ENCODE assay signal across 28 cellular contexts in genomic region chr2:134936691-134937090, GRCh38.
"Had no signal": no experiment of that assay in that cellular context is flagged by ENCODE, and none has a peak within 500 bp of the region (broad histone marks: within the 10 kb centered on the region; RNA-seq: fewer than 3 reads in every experiment).

No MANE protein-coding gene starts in this region.

- ATAC-seq: activated CD4-positive, alpha-beta T cell treated with anti-CD3 and anti-CD28 coated beads for 36 hours; foreskin keratinocyte; heart right ventricle; left cardiac atrium; left ventricle myocardium superior; naive thymus-derived CD8-positive, alpha-beta T cell; stimulated activated memory B cell treated with anti-CD40 and anti-IgM and Interleukin-4, amounts not matched to agents 10 μg/mL and 1 μg/mL and 100 μg/mL, for 72 hours; stimulated activated naive CD8-positive, alpha-beta T cell treated with anti-CD3 and anti-CD28 coated beads, Interleukin-15, amount 100 ng/mL, for 72 hours had no signal

- H3K4me3 ChIP-seq: ascending aorta, esophagus muscularis mucosa, heart right ventricle, neural progenitor cell, sigmoid colon, thyroid gland had no signal

- H3K9me3 ChIP-seq: ascending aorta, esophagus muscularis mucosa, heart right ventricle, sigmoid colon, thyroid gland had no signal

- H3K27me3 ChIP-seq: ascending aorta, esophagus muscularis mucosa, foreskin keratinocyte, heart right ventricle, neural progenitor cell, sigmoid colon, thyroid gland had no signal

- H3K27ac Mint-ChIP-seq: activated CD4-positive, alpha-beta T cell treated with anti-CD3 and anti-CD28 coated beads for 36 hours; activated naive CD8-positive, alpha-beta T cell treated with anti-CD3 and anti-CD28 coated beads, Interleukin-2, amount 10 ng/mL, durations not matched to agents 7 days and 5 days; dendritic cell treated with granulocyte-macrophage colony-stimulating factor and Interleukin-4, amounts not matched to agents 40 ng/mL and 50 ng/mL, for 4 days; neural progenitor cell; stimulated activated memory B cell treated with anti-CD40 and anti-IgM and Interleukin-4, amounts not matched to agents 10 μg/mL and 1 μg/mL and 100 μg/mL, for 72 hours; stimulated activated naive CD8-positive, alpha-beta T cell treated with anti-CD3 and anti-CD28 coated beads, Interleukin-15, amount 100 ng/mL, for 72 hours had no signal

- H3K4me1 ChIP-seq: neural progenitor cell had no signal

- DNase-seq: activated CD4-positive, alpha-beta T cell treated with anti-CD3 and anti-CD28 coated beads for 36 hours; activated CD4-positive, alpha-beta T cell treated with anti-CD3 and anti-CD28 coated beads, Interleukin-2, amount 50 U/mL, for 4 hours; activated CD4-positive, CD25-positive, alpha-beta regulatory T cell; activated CD8-positive, alpha-beta memory T cell treated with anti-CD3 and anti-CD28 coated beads, Interleukin-2, amount 50 U/mL, for 48 hours; activated gamma-delta T cell; activated naive CD4-positive, alpha-beta T cell treated with anti-CD3 and anti-CD28 coated beads, Interleukin-2, amount 10 ng/mL, durations not matched to agents 7 days and 5 days; activated naive CD8-positive, alpha-beta T cell treated with anti-CD3 and anti-CD28 coated beads, Interleukin-2, amount 10 ng/mL, durations not matched to agents 7 days and 5 days; activated T-cell treated with anti-CD3 and anti-CD28 coated beads, Interleukin-2, amount 50 U/mL, for 24 hours; caudate nucleus; foreskin keratinocyte; heart right ventricle; islet precursor cell; left cardiac atrium; left ventricle myocardium superior; naive thymus-derived CD8-positive, alpha-beta T cell; occipital lobe; retina; sigmoid colon; small intestine; stimulated activated CD4-positive, alpha-beta T cell treated with anti-CD3 and anti-CD28 coated beads, Interleukin-4, amount 100 ng/mL, for 24 hours; stimulated activated naive CD8-positive, alpha-beta T cell treated with anti-CD3 and anti-CD28 coated beads, Interleukin-15, amount 100 ng/mL, for 72 hours; T-helper 2 cell; thyroid gland had no signal

- H3K4me3 Mint-ChIP-seq: activated CD4-positive, alpha-beta T cell treated with anti-CD3 and anti-CD28 coated beads for 36 hours; activated naive CD4-positive, alpha-beta T cell treated with anti-CD3 and anti-CD28 coated beads, Interleukin-2, amount 10 ng/mL, durations not matched to agents 7 days and 5 days; activated naive CD8-positive, alpha-beta T cell treated with anti-CD3 and anti-CD28 coated beads, Interleukin-2, amount 10 ng/mL, durations not matched to agents 7 days and 5 days; activated T-cell treated with anti-CD3 and anti-CD28 coated beads, Interleukin-2, amount 50 U/mL, for 24 hours; dendritic cell treated with granulocyte-macrophage colony-stimulating factor and Interleukin-4, amounts not matched to agents 40 ng/mL and 50 ng/mL, for 4 days; neural progenitor cell; stimulated activated memory B cell treated with anti-CD40 and anti-IgM and Interleukin-4, amounts not matched to agents 10 μg/mL and 1 μg/mL and 100 μg/mL, for 72 hours; stimulated activated naive CD8-positive, alpha-beta T cell treated with anti-CD3 and anti-CD28 coated beads, Interleukin-15, amount 100 ng/mL, for 72 hours had no signal

- H3K9me3 Mint-ChIP-seq: activated naive CD4-positive, alpha-beta T cell treated with anti-CD3 and anti-CD28 coated beads, Interleukin-2, amount 10 ng/mL, durations not matched to agents 7 days and 5 days; activated naive CD8-positive, alpha-beta T cell treated with anti-CD3 and anti-CD28 coated beads, Interleukin-2, amount 10 ng/mL, durations not matched to agents 7 days and 5 days; activated T-cell treated with anti-CD3 and anti-CD28 coated beads, Interleukin-2, amount 50 U/mL, for 24 hours; dendritic cell treated with granulocyte-macrophage colony-stimulating factor and Interleukin-4, amounts not matched to agents 40 ng/mL and 50 ng/mL, for 4 days; naive thymus-derived CD8-positive, alpha-beta T cell; neural progenitor cell; stimulated activated memory B cell treated with anti-CD40 and anti-IgM and Interleukin-4, amounts not matched to agents 10 μg/mL and 1 μg/mL and 100 μg/mL, for 72 hours; stimulated activated naive CD8-positive, alpha-beta T cell treated with anti-CD3 and anti-CD28 coated beads, Interleukin-15, amount 100 ng/mL, for 72 hours had no signal

- H3K27ac ChIP-seq: ascending aorta, esophagus muscularis mucosa, foreskin keratinocyte, heart right ventricle, neural progenitor cell, sigmoid colon, thyroid gland had no signal

- H3K27me3 Mint-ChIP-seq: activated CD4-positive, alpha-beta T cell treated with anti-CD3 and anti-CD28 coated beads for 36 hours; activated naive CD4-positive, alpha-beta T cell treated with anti-CD3 and anti-CD28 coated beads, Interleukin-2, amount 10 ng/mL, durations not matched to agents 7 days and 5 days; activated naive CD8-positive, alpha-beta T cell treated with anti-CD3 and anti-CD28 coated beads, Interleukin-2, amount 10 ng/mL, durations not matched to agents 7 days and 5 days; activated T-cell treated with anti-CD3 and anti-CD28 coated beads, Interleukin-2, amount 50 U/mL, for 24 hours; dendritic cell treated with granulocyte-macrophage colony-stimulating factor and Interleukin-4, amounts not matched to agents 40 ng/mL and 50 ng/mL, for 4 days; naive thymus-derived CD8-positive, alpha-beta T cell; stimulated activated memory B cell treated with anti-CD40 and anti-IgM and Interleukin-4, amounts not matched to agents 10 μg/mL and 1 μg/mL and 100 μg/mL, for 72 hours; stimulated activated naive CD8-positive, alpha-beta T cell treated with anti-CD3 and anti-CD28 coated beads, Interleukin-15, amount 100 ng/mL, for 72 hours had no signal

- H3K4me1 Mint-ChIP-seq: neural progenitor cell had no signal
